In the genomic region with DNA sequence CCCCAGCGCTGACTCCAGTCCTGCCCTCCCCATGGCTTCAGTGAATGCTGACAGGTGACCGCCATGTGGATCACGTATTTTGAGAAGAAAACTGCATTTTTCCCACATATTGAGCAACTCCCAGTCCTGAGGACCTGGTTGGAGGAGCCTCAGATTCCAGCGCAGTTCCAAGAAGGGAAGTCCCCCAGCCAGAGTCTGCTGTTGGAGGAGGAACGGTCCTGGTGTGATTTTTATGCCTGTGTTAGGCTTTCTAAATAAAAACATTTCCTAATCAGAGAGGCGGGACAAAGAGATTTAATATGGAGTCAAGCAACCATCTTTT, we compare ENCODE assay signal across 18 cellular contexts. TPM values are rescaled to one million over a fixed set of nuclear protein-coding genes. Genes with fewer than 3 reads are reported as not detected.
A peak's percentile ranks its signal among the peaks of the same experiment; 100 is the strongest.
DNase-seq lines count a peak whose midpoint lies in the region; ATAC-seq, FAIRE-seq and TF ChIP-seq lines count a peak whose summit lies in the region.
"Had no signal": no experiment of that assay in that cellular context is flagged by ENCODE, and none has a peak within 500 bp of the region (broad histone marks: within the 10 kb centered on the region; RNA-seq: fewer than 3 reads in every experiment).

No MANE protein-coding gene starts in this region.

- TF ChIP-seq POLR2A in sigmoid colon (IDR thresholded peaks at IDR 0.05), result no peak

- H3K79me1 ChIP-seq in mesenchymal stem cell (replicated peaks; ENCODE audit: low read length, poor library complexity, severe bottlenecking), result no peaks in the 10 kb centered on the region

- H3K36me3 ChIP-seq in mesenchymal stem cell (ENCODE audit: control insufficient read depth in 1 of 2, insufficient read depth in 2 of 2, low read depth in 1 of 2, low read length in 2 of 2) (no peaks in the 10 kb centered on the region), sigmoid colon (no peaks in the 10 kb centered on the region)

- no peak for FAIRE-seq in RCC 7860 (lab: Jason Lieb, UNC)
- FAIRE-seq: GM12891 had no signal

- H3K23ac ChIP-seq in mesenchymal stem cell (ENCODE audit: low read length in 2 of 2), result no peak overlapping the region

- TF ChIP-seq CTCF in cardiac fibroblast (IDR thresholded peaks at IDR 0.05; ENCODE audit: low read depth, low read length), result no peak
- no peak for TF ChIP-seq CTCF in sigmoid colon (IDR thresholded peaks at IDR 0.05)

- no peak overlapping the region for H2BK120ac ChIP-seq in mesenchymal stem cell (ENCODE audit: low read depth, low read length)

- H4K91ac ChIP-seq in mesenchymal stem cell (ENCODE audit: low read length), result peak overlapping the region; percentile 95

- DNase-seq in GM04504 (ENCODE audit: low read depth) (peak; percentile 53), cardiac fibroblast (ENCODE audit: low read depth in 2 of 2) (peak; percentile 18 to 70), mesenchymal stem cell (no peak), sigmoid colon (peak; percentile 88), pons (ENCODE audit: low spot score) (no peak), RCC 7860 (ENCODE audit: low spot score) (no peak)
- DNase-seq: C1 segment of cervical spinal cord, DND-41, NCI-H1105 treated with DMSO at 0.1 percent for 48 hours, NCI-H2029 treated with DMSO at 0.1 percent for 48 hours, NCI-H226, NCI-H510A treated with DMSO at 0.1 percent for 48 hours, NCI-H748 treated with DMSO at 0.1 percent for 48 hours had no signal

- H3K18ac ChIP-seq in mesenchymal stem cell (ENCODE audit: low read depth in 1 of 2, low read length in 2 of 2), result peak overlapping the region; percentile 77 to 81

- H3K9me3 ChIP-seq in mesenchymal stem cell (ENCODE audit: control insufficient read depth, low read length) (no peaks in the 10 kb centered on the region), sigmoid colon (no peaks in the 10 kb centered on the region)

- no peak overlapping the region for H2BK5ac ChIP-seq in mesenchymal stem cell (ENCODE audit: low read depth, low read length, poor library complexity, severe bottlenecking)

- H4K8ac ChIP-seq in mesenchymal stem cell (ENCODE audit: low read length), result peak overlapping the region; percentile 83

- no peak overlapping the region for H3K4me2 ChIP-seq in mesenchymal stem cell (ENCODE audit: low read length, poor library complexity, severe bottlenecking)

- peak overlapping the region; percentile 71 to 83 for H3K4ac ChIP-seq in mesenchymal stem cell (ENCODE audit: low read depth in 1 of 2, low read length in 2 of 2)

- H3K4me3 ChIP-seq in cardiac fibroblast (replicated peaks in 1 of 2; ENCODE audit: low read depth in 2 of 2, low read length in 2 of 2) (no peak overlapping the region), mesenchymal stem cell (ENCODE audit: insufficient read depth in 1 of 2, low read depth in 1 of 2, low read length in 2 of 2) (no peak overlapping the region), sigmoid colon (no peak overlapping the region)

- peaks cover 4% of the 10 kb centered on the region for H3K4me1 ChIP-seq in mesenchymal stem cell (ENCODE audit: control insufficient read depth, insufficient read depth, low read depth, low read length)
- H3K4me1 ChIP-seq in sigmoid colon, result peaks cover 0 to 17% (median 6%) of the 10 kb centered on the region in 4 donors

- H2AFZ ChIP-seq in mesenchymal stem cell (ENCODE audit: low read depth, low read length), result no peak overlapping the region

- peak overlapping the region in 1 of 2 experiments; percentile 5 for H3K14ac ChIP-seq in mesenchymal stem cell (ENCODE audit: low read length in 2 of 2)

- H2BK15ac ChIP-seq in mesenchymal stem cell (ENCODE audit: low read depth, poor library complexity, severe bottlenecking), result peak overlapping the region; percentile 77

- no peak for TF ChIP-seq EP300 in sigmoid colon (IDR thresholded peaks at IDR 0.05)

- no peak overlapping the region for H3K9ac ChIP-seq in mesenchymal stem cell (ENCODE audit: low read length)

- no peak overlapping the region for H2AK5ac ChIP-seq in mesenchymal stem cell (ENCODE audit: low read length, severe bottlenecking)

- H3K27me3 ChIP-seq in mesenchymal stem cell (ENCODE audit: control insufficient read depth in 1 of 2, insufficient read depth in 1 of 2, low read length in 2 of 2) (no peaks in the 10 kb centered on the region), sigmoid colon (no peaks in the 10 kb centered on the region)

- no peak overlapping the region for H3K27ac ChIP-seq in mesenchymal stem cell (ENCODE audit: low read length, poor library complexity, severe bottlenecking)
- H3K27ac ChIP-seq in sigmoid colon, result peak overlapping the region in 3 of 4 donors; percentile 47 to 50 (median 49)

- 97% methylated on average over 4 of the region's 6 CpGs for WGBS in mesenchymal stem cell
- WGBS in sigmoid colon, 2 donors, result 87 to 88% methylated on average over 6 of the region's 6 CpGs

- H2BK12ac ChIP-seq in mesenchymal stem cell (ENCODE audit: low read length in 2 of 2), result peak overlapping the region; percentile 86 to 97

- intact Hi-C loops in sigmoid colon (cut with DNase I), result no loop called here

- no peak for ATAC-seq in GM18511 (IDR thresholded peaks at IDR 0.05; ENCODE audit: unreplicated experiment)
- ATAC-seq: CD8-positive, alpha-beta T cell; Panc1 had no signal

RNA-seq across cellular contexts. Expression of a gene that starts 32.3 kb away (rescaled TPM):
- 173 TPM for polyA plus RNA-seq in mesenchymal stem cell (2013, experiment 1 of 2)
- polyA plus RNA-seq in mesenchymal stem cell (2013, experiment 2 of 2), result 153 TPM
- total RNA-seq in sigmoid colon, result 100 to 1,000 TPM; 233 to 715 (median 381) TPM
- 10 to 100 TPM in 1 of 3 donors, 1 to 10 TPM in 2; 2.8 to 66.9 (median 9.0) TPM for polyA plus RNA-seq in sigmoid colon
- polyA plus RNA-seq: IgD-negative memory B cell had no signal

RNA-seq across cellular contexts. Expression of a gene that starts 40.8 kb away (rescaled TPM):
- 93.7 TPM for polyA plus RNA-seq in mesenchymal stem cell (2013, experiment 1 of 2)
- polyA plus RNA-seq in mesenchymal stem cell (2013, experiment 2 of 2), result 85.6 TPM
- total RNA-seq in sigmoid colon, result 10 to 100 TPM in 1 of 4 donors, 1 to 10 TPM in 3; 1.8 to 21.9 (median 4.6) TPM
- 10 to 100 TPM; 45.0 to 79.3 (median 56.2) TPM for polyA plus RNA-seq in sigmoid colon
- total RNA-seq: CD8-positive, alpha-beta T cell had no signal
- polyA plus RNA-seq: IgD-negative memory B cell had no signal

Comparison
In these comparisons a context has a peak if more than half of its experiments do, and no peak if none do; other contexts are left out.
1. DNase-seq: peak in GM04504 (single experiment), cardiac fibroblast (2 of 2) and sigmoid colon (single experiment); none in mesenchymal stem cell (single experiment), pons (single experiment) and RCC 7860 (single experiment).